ENCODE assay signal across 13 cellular contexts in genomic region chr2:143030127-143030526, GRCh38.
DNase-seq lines count a peak whose midpoint lies in the region; ATAC-seq and TF ChIP-seq lines count a peak whose summit lies in the region.
"Had no signal": no experiment of that assay in that cellular context is flagged by ENCODE, and none has a peak within 500 bp of the region (broad histone marks: within the 10 kb centered on the region; RNA-seq: fewer than 3 reads in every experiment).

No MANE protein-coding gene starts in this region.

- no peak overlapping the region for H3K9ac ChIP-seq in DND-41 (ENCODE audit: low read depth, low read length)
- H3K9ac ChIP-seq: SK-N-SH had no signal

- ATAC-seq in DND-41 (ENCODE audit: insufficient read depth, low read depth) (peak; percentile 61), GM21825 (IDR thresholded peaks at IDR 0.05; ENCODE audit: unreplicated experiment) (peak; percentile 47)

- H4K20me1 ChIP-seq in DND-41 (ENCODE audit: insufficient read depth, low read length), result no peaks in the 10 kb centered on the region

- H3K27ac ChIP-seq in DND-41 (ENCODE audit: low read length), result no peak overlapping the region
- H3K27ac ChIP-seq: hepatocyte, pancreas had no signal

- TF ChIP-seq CTCF in DND-41 (IDR thresholded peaks at IDR 0.05; ENCODE audit: borderline replicate concordance, extremely low read depth, low read length, poor library complexity, severe bottlenecking), result no peak

- no peak for DNase-seq in DND-41
- DNase-seq in NOMO-1 (lab: John Stamatoyannopoulos, UW; ENCODE audit: unreplicated experiment in 2 of 2), result peak; percentile 52 to 96
- peak; percentile 69 for DNase-seq in iris pigment epithelial cell (ENCODE audit: low read depth)
- no peak for DNase-seq in globus pallidus (ENCODE audit: low spot score)
- DNase-seq in AG08396 (ENCODE audit: low spot score), result no peak
- no peak for DNase-seq in GDM1 (lab: John Stamatoyannopoulos, UW)
- no peak for DNase-seq in effector CD8-positive, alpha-beta T cell (lab: John Stamatoyannopoulos, UW)
- DNase-seq: NCI-H1105, NCI-H510A treated with DMSO at 0.1 percent for 48 hours, pancreas, SK-N-SH had no signal

- peaks cover 8% of the 10 kb centered on the region; the same call in 1 of the 2 replicates for H3K4me1 ChIP-seq in DND-41 (ENCODE audit: insufficient read depth, low read length)
- H3K4me1 ChIP-seq: pancreas had no signal

- no peak overlapping the region for H3K4me2 ChIP-seq in DND-41 (ENCODE audit: insufficient read depth, low read length)
- H3K4me2 ChIP-seq: hepatocyte, SK-N-SH had no signal

- no peaks in the 10 kb centered on the region for H3K9me3 ChIP-seq in DND-41 (ENCODE audit: insufficient read depth, low read length, severe bottlenecking)
- H3K9me3 ChIP-seq: pancreas, SK-N-SH had no signal

- no peak overlapping the region for H2AFZ ChIP-seq in DND-41 (ENCODE audit: low read depth, low read length)
- H2AFZ ChIP-seq: hepatocyte had no signal

- H3K4me3 ChIP-seq in DND-41 (ENCODE audit: low read depth in 1 of 2, low read length in 2 of 2), result no peak overlapping the region
- H3K4me3 ChIP-seq: hepatocyte, pancreas had no signal

- no peaks in the 10 kb centered on the region for H3K36me3 ChIP-seq in DND-41 (ENCODE audit: insufficient read depth, low read length)
- H3K36me3 ChIP-seq: pancreas had no signal

- no peaks in the 10 kb centered on the region for H3K27me3 ChIP-seq in DND-41 (ENCODE audit: insufficient read depth, low read length, poor library complexity)

- no peaks in the 10 kb centered on the region for H3K79me2 ChIP-seq in DND-41 (ENCODE audit: insufficient read depth, low read length)
- H3K79me2 ChIP-seq: hepatocyte had no signal

Comparison
In these comparisons a context has a peak if more than half of its experiments do, and no peak if none do; other contexts are left out.
1. DNase-seq: peak in NOMO-1 (2 of 2) and iris pigment epithelial cell (single experiment); none in DND-41 (single experiment), globus pallidus (single experiment), AG08396 (single experiment), GDM1 (single experiment) and effector CD8-positive, alpha-beta T cell (single experiment).